ENCODE assay signal across 21 cellular contexts in genomic region chr2:177380181-177380580, GRCh38. TPM values are rescaled to one million over a fixed set of nuclear protein-coding genes. Genes with fewer than 3 reads are reported as not detected.
DNase-seq lines count a peak whose midpoint lies in the region; ATAC-seq, FAIRE-seq and TF ChIP-seq lines count a peak whose summit lies in the region.
"Had no signal": no experiment of that assay in that cellular context is flagged by ENCODE, and none has a peak within 500 bp of the region (broad histone marks: within the 10 kb centered on the region; RNA-seq: fewer than 3 reads in every experiment).

No MANE protein-coding gene starts in this region.

- TF ChIP-seq CTCF in glutamatergic neuron (IDR thresholded peaks at IDR 0.05; ENCODE audit: partially characterized antibody, unreplicated experiment) (no peak), nephron (IDR thresholded peaks at IDR 0.05; ENCODE audit: unreplicated experiment in 3 of 3) (no peak), D721Med (IDR thresholded peaks at IDR 0.05; ENCODE audit: insufficient read depth, missing control alignments) (no peak)

- peak overlapping the region; percentile 62 for H3K27ac Mint-ChIP-seq in glutamatergic neuron (ENCODE audit: unreplicated experiment)
- peak overlapping the region in 2 of 3 experiments; percentile 60 to 93 for H3K27ac Mint-ChIP-seq in nephron
- H3K27ac Mint-ChIP-seq: CD14-positive monocyte; CD8-positive, alpha-beta memory T cell had no signal

- peak; percentile 8 for DNase-seq in LHCN-M2 (ENCODE audit: low read depth)
- no peak for DNase-seq in glutamatergic neuron
- no peak for DNase-seq in sciatic nerve (ENCODE audit: low spot score)
- no peak for DNase-seq in retina
- DNase-seq in D721Med (ENCODE audit: insufficient read length, low spot score): no peak
- DNase-seq: 8988T; ACHN; BE2C; C1 segment of cervical spinal cord; CD4-positive, alpha-beta memory T cell; CD4-positive, CD25-positive, alpha-beta regulatory T cell; CD8-positive, alpha-beta memory T cell; COR-L47; DMS79 treated with DMSO at 0.1 percent for 48 hours; GF-D8 had no signal

- H3K27me3 Mint-ChIP-seq in glutamatergic neuron (ENCODE audit: unreplicated experiment): peaks cover 1% of the 10 kb centered on the region
- H3K27me3 Mint-ChIP-seq in nephron (ENCODE audit: low read depth): no peaks in the 10 kb centered on the region
- H3K27me3 Mint-ChIP-seq: CD4-positive, alpha-beta memory T cell; CD4-positive, CD25-positive, alpha-beta regulatory T cell; CD8-positive, alpha-beta memory T cell had no signal

- H3K36me3 Mint-ChIP-seq in glutamatergic neuron (ENCODE audit: unreplicated experiment) (peaks cover 1% of the 10 kb centered on the region), nephron (ENCODE audit: low read depth) (peaks cover 4% of the 10 kb centered on the region)

- H3K4me1 Mint-ChIP-seq in glutamatergic neuron (ENCODE audit: low read depth, unreplicated experiment): peaks cover 15% of the 10 kb centered on the region
- H3K4me1 Mint-ChIP-seq in nephron: no peaks in the 10 kb centered on the region
- H3K4me1 Mint-ChIP-seq: CD4-positive, alpha-beta memory T cell; CD8-positive, alpha-beta memory T cell had no signal

- no peak for FAIRE-seq in D721Med (lab: Jason Lieb, UNC)
- FAIRE-seq: A204.1, G401.6, GM19239 had no signal

- H3K4me3 Mint-ChIP-seq in glutamatergic neuron (ENCODE audit: unreplicated experiment) (peak overlapping the region; percentile 23), nephron (no peak overlapping the region)
- H3K4me3 Mint-ChIP-seq: CD14-positive monocyte; CD4-positive, alpha-beta memory T cell; CD4-positive, CD25-positive, alpha-beta regulatory T cell; CD8-positive, alpha-beta memory T cell had no signal

- peak; percentile 89 for ATAC-seq in sciatic nerve
- ATAC-seq in GM21526 (IDR thresholded peaks at IDR 0.05; ENCODE audit: low FRiP score, unreplicated experiment): no peak

- H3K9me3 Mint-ChIP-seq in glutamatergic neuron (ENCODE audit: unreplicated experiment): peaks cover 4% of the 10 kb centered on the region
- peaks cover 3% of the 10 kb centered on the region for H3K9me3 Mint-ChIP-seq in nephron
- H3K9me3 Mint-ChIP-seq: CD4-positive, alpha-beta memory T cell; CD8-positive, alpha-beta memory T cell had no signal

- intact Hi-C loops in sciatic nerve (cut with DNase I): no loop called here

RNA-seq across cellular contexts. Expression of gene AGPS, which starts 12.4 kb away (rescaled TPM):
- 48.6 and 49.8 TPM in 2 replicates for total RNA-seq in LHCN-M2 (2014; rRNA removed)
- 16.9 TPM for polyA plus RNA-seq in LHCN-M2 (2012)
- 50.8 TPM for total RNA-seq in glutamatergic neuron (ENCODE audit: unreplicated experiment)
- total RNA-seq in sciatic nerve: 44.2 TPM
